16 cellular contexts compared by ENCODE assay signal in genomic region chr5:116862632-116863455, GRCh38.
"Had no signal": no experiment of that assay in that cellular context is flagged by ENCODE, and none has a peak within 500 bp of the region (broad histone marks: within the 10 kb centered on the region; RNA-seq: fewer than 3 reads in every experiment).

No MANE protein-coding gene starts in this region.

- H3K4me1 ChIP-seq: foreskin keratinocyte, testis, upper lobe of left lung had no signal

- H3K4me1 Mint-ChIP-seq: activated CD4-positive, alpha-beta memory T cell treated with anti-CD3 and anti-CD28 coated beads, Interleukin-2, amount 10 ng/mL, durations not matched to agents 7 days and 5 days; activated CD4-positive, alpha-beta T cell treated with anti-CD3 and anti-CD28 coated beads, Interleukin-2, amount 10 ng/mL, durations not matched to agents 24 days and 14 days had no signal

- H3K27me3 Mint-ChIP-seq: activated CD4-positive, alpha-beta memory T cell treated with anti-CD3 and anti-CD28 coated beads, Interleukin-2, amount 10 ng/mL, durations not matched to agents 7 days and 5 days; activated CD4-positive, alpha-beta T cell treated with anti-CD3 and anti-CD28 coated beads, Interleukin-2, amount 10 ng/mL, durations not matched to agents 24 days and 14 days had no signal

- H3K4me3 Mint-ChIP-seq: activated CD4-positive, alpha-beta memory T cell treated with anti-CD3 and anti-CD28 coated beads, Interleukin-2, amount 10 ng/mL, durations not matched to agents 7 days and 5 days; activated CD4-positive, alpha-beta T cell treated with anti-CD3 and anti-CD28 coated beads, Interleukin-2, amount 10 ng/mL, durations not matched to agents 24 days and 14 days; activated naive CD4-positive, alpha-beta T cell treated with anti-CD3 and anti-CD28 coated beads for 36 hours; activated naive CD8-positive, alpha-beta T cell treated with anti-CD3 and anti-CD28 coated beads, Interleukin-2, amount 10 ng/mL, durations not matched to agents 7 days and 5 days; activated T-cell treated with anti-CD3 and anti-CD28 coated beads, Interleukin-2, amount 50 U/mL, for 72 hours had no signal

- H3K36me3 Mint-ChIP-seq: activated naive CD8-positive, alpha-beta T cell treated with anti-CD3 and anti-CD28 coated beads, Interleukin-2, amount 10 ng/mL, durations not matched to agents 7 days and 5 days had no signal

- DNase-seq: activated CD4-positive, alpha-beta memory T cell treated with anti-CD3 and anti-CD28 coated beads, Interleukin-2, amount 10 ng/mL, durations not matched to agents 7 days and 5 days; activated CD4-positive, alpha-beta T cell treated with anti-CD3 and anti-CD28 coated beads, Interleukin-2, amount 10 ng/mL, durations not matched to agents 24 days and 14 days; activated effector memory CD4-positive, alpha-beta T cell treated with Interleukin-2 at 50 U/mL for 16 hours; activated naive CD4-positive, alpha-beta T cell treated with anti-CD3 and anti-CD28 coated beads for 36 hours; activated naive CD8-positive, alpha-beta T cell treated with anti-CD3 and anti-CD28 coated beads, Interleukin-2, amount 10 ng/mL, durations not matched to agents 7 days and 5 days; activated T-cell treated with anti-CD3 and anti-CD28 coated beads, Interleukin-2, amount 50 U/mL, for 72 hours; amygdala; foreskin keratinocyte; hypothalamus; islet precursor cell; left cardiac atrium; stimulated activated CD4-positive, alpha-beta T cell treated with anti-CD3 and anti-CD28 coated beads, Interleukin-4, amount 100 ng/mL, for 1 hour; stimulated activated naive CD4-positive, alpha-beta T cell; testis; upper lobe of left lung had no signal

- H3K27me3 ChIP-seq: cardiac muscle cell, testis, upper lobe of left lung had no signal

- H3K4me3 ChIP-seq: cardiac muscle cell, testis, upper lobe of left lung had no signal

- H3K27ac ChIP-seq: cardiac muscle cell, foreskin keratinocyte, testis, upper lobe of left lung had no signal

- H3K9me3 ChIP-seq: testis, upper lobe of left lung had no signal

- H3K9me3 Mint-ChIP-seq: activated CD4-positive, alpha-beta memory T cell treated with anti-CD3 and anti-CD28 coated beads, Interleukin-2, amount 10 ng/mL, durations not matched to agents 7 days and 5 days had no signal

- H3K36me3 ChIP-seq: cardiac muscle cell, upper lobe of left lung had no signal

- H3K27ac Mint-ChIP-seq: activated CD4-positive, alpha-beta memory T cell treated with anti-CD3 and anti-CD28 coated beads, Interleukin-2, amount 10 ng/mL, durations not matched to agents 7 days and 5 days; activated CD4-positive, alpha-beta T cell treated with anti-CD3 and anti-CD28 coated beads, Interleukin-2, amount 10 ng/mL, durations not matched to agents 24 days and 14 days; activated naive CD4-positive, alpha-beta T cell treated with anti-CD3 and anti-CD28 coated beads for 36 hours; activated naive CD8-positive, alpha-beta T cell treated with anti-CD3 and anti-CD28 coated beads, Interleukin-2, amount 10 ng/mL, durations not matched to agents 7 days and 5 days; activated T-cell treated with anti-CD3 and anti-CD28 coated beads, Interleukin-2, amount 50 U/mL, for 72 hours had no signal
